In the genomic region with DNA sequence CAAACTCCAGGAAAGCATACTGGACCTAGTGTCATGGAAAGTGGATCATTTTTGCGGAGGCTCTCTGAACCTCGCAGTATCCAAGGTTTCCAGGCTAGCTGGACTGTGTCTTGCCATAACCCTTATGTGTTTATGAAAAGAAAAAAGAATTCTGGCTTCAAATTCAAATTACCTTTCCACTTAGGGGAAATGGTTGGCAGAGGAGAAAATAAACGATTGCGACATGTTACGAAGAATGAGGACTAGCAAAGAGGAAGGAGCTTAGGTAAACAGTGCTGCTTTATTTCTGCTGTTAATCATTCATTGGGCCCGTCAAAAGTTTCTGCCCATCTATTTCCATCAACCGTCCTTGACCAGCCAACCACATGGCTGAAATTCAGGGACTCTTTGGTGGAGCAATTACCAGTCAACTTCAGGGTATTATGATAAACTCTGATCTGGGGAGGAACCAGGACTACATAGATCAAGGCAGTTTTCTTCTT, we compare ENCODE assay signal across 19 cellular contexts. TPM values are rescaled to one million over a fixed set of nuclear protein-coding genes. Genes with fewer than 3 reads are reported as not detected.
DNase-seq lines count a peak whose midpoint lies in the region; ATAC-seq and TF ChIP-seq lines count a peak whose summit lies in the region.
"Had no signal": no experiment of that assay in that cellular context is flagged by ENCODE, and none has a peak within 500 bp of the region (broad histone marks: within the 10 kb centered on the region; RNA-seq: fewer than 3 reads in every experiment).

A gene (plus strand): TSS at position 342 of the 482 bp plus-strand sequence. CDS start 8,793 bp downstream, outside the sequence.

- H3K9me3 ChIP-seq in upper lobe of left lung: no peaks in the 10 kb centered on the region
- no peaks in the 10 kb centered on the region for H3K9me3 ChIP-seq in suprapubic skin

- H3K27me3 ChIP-seq in upper lobe of left lung (no peaks in the 10 kb centered on the region), suprapubic skin (no peaks in the 10 kb centered on the region)

- H3K4me1 ChIP-seq in upper lobe of left lung (peaks cover 0 to 8% (median 2%) of the 10 kb centered on the region in 4 donors), suprapubic skin (no peaks in the 10 kb centered on the region)

- TF ChIP-seq POLR2A in upper lobe of left lung (IDR thresholded peaks at IDR 0.05) (peak in 1 of 4 donors; percentile 36), suprapubic skin (IDR thresholded peaks at IDR 0.05) (no peak)

- 44 to 48% methylated on average over 7 of the region's 7 CpGs for WGBS in upper lobe of left lung, 2 donors
- 83% methylated on average over 7 of the region's 7 CpGs for WGBS in suprapubic skin

- TF ChIP-seq EP300 in upper lobe of left lung (IDR thresholded peaks at IDR 0.05): peak in 1 of 4 donors; percentile 17
- TF ChIP-seq EP300 in suprapubic skin (IDR thresholded peaks at IDR 0.05): no peak

- no peaks in the 10 kb centered on the region for H3K36me3 ChIP-seq in upper lobe of left lung
- no peaks in the 10 kb centered on the region for H3K36me3 ChIP-seq in suprapubic skin

- ATAC-seq in left colon (peak; percentile 92), upper lobe of left lung (ENCODE audit: low FRiP score in 2 of 2) (peak; percentile 31 to 76), GM19035 (IDR thresholded peaks at IDR 0.05; ENCODE audit: unreplicated experiment) (no peak), GM18868 (IDR thresholded peaks at IDR 0.05; ENCODE audit: unreplicated experiment) (no peak)
- ATAC-seq: left ventricle myocardium superior had no signal

- H3K4me3 ChIP-seq in upper lobe of left lung (peak within 1 kb of the TSS in 3 of 4 donors; percentile 18 to 39 (median 25)), suprapubic skin (no peak within 1 kb of the TSS)
- H3K4me3 ChIP-seq: GM23248 had no signal

- TF ChIP-seq CTCF in upper lobe of left lung (IDR thresholded peaks at IDR 0.05): no peak
- no peak for TF ChIP-seq CTCF in suprapubic skin (IDR thresholded peaks at IDR 0.05)

- H3K27ac ChIP-seq in upper lobe of left lung (peak within 1 kb of the TSS in 3 of 4 donors; percentile 32 to 56 (median 44)), suprapubic skin (no peak within 1 kb of the TSS)
- H3K27ac ChIP-seq: 22Rv1, GM23248 had no signal

- intact Hi-C loops in left colon (cut with DNase I, micrococcal nuclease): no loop called here

- DNase-seq in SIG-M5 treated with dmso at 0.1 percent for 504 hours (lab: John Stamatoyannopoulos, UW; ENCODE audit: unreplicated experiment): peak; percentile 47
- no peak for DNase-seq in SIG-M5 (lab: John Stamatoyannopoulos, UW)
- DNase-seq in SKM-1 (lab: John Stamatoyannopoulos, UW; ENCODE audit: unreplicated experiment): peak; percentile 46
- no peak for DNase-seq in left colon
- DNase-seq in upper lobe of left lung: peak in 1 of 2 donors; percentile 37
- DNase-seq in suprapubic skin (ENCODE audit: low spot score in 2 of 2): no peak
- DNase-seq: GM23248; left ventricle myocardium superior; NCI-H1092; NCI-H2081; nucleus accumbens; retina; stimulated activated CD8-positive, alpha-beta memory T cell treated with anti-CD3 and anti-CD28 coated beads, Interleukin-4, amount 100 ng/mL, for 48 hours had no signal

RNA-seq across cellular contexts. Expression of the gene that starts here (rescaled TPM):
- total RNA-seq in left colon (1 to 10 TPM; 3.4 to 4.5 TPM), upper lobe of left lung (100 to 1,000 TPM in 3 of 6 donors, 10 to 100 TPM in 3; 39.0 to 618 (median 118) TPM), suprapubic skin (1 to 10 TPM in 1 of 4 donors, not detected in 3; 3.1 TPM)
- total RNA-seq: B cell, G401, GM23248, left ventricle myocardium superior, NCI-H460 had no signal

Comparison
In these comparisons a context has a peak if more than half of its experiments do, and no peak if none do; other contexts are left out.
1. RNA of the gene that starts here (total RNA-seq): 39.0 to 618 TPM in upper lobe of left lung; 3.4 to 4.5 TPM in left colon and 3.1 TPM in suprapubic skin; every median in the first group is over 4 times any median in the second.
2. DNase-seq: peak in SIG-M5 treated with dmso at 0.1 percent for 504 hours (single experiment) and SKM-1 (single experiment); none in SIG-M5 (single experiment), left colon (0 of 2) and suprapubic skin (0 of 2).
3. ATAC-seq: peak in left colon (single experiment) and upper lobe of left lung (2 of 2); none in GM19035 (single experiment) and GM18868 (single experiment).